Comparison of ENCODE assay signal across 32 cellular contexts in the genomic region with DNA sequence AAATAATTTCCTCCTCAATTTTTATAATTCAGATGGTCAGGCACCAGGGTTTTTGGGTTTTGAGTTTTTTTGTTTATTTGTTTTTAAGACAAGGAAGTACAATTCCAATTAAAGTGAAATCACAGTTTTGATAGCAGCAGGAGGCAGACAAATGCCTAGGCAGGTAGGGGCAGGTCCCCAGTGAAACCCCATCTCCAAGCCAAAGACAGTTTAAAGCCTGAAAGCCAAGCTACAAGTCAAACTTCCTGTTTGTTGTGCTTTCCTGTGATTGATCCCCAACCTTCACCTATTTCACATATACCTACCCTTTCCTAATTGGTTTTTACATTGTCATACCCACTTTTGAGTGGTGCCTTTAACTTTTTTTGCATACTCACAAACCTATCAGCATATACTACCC.
"Had no signal": no experiment of that assay in that cellular context is flagged by ENCODE, and none has a peak within 500 bp of the region (broad histone marks: within the 10 kb centered on the region; RNA-seq: fewer than 3 reads in every experiment).

No MANE protein-coding gene starts in this region.

- H3K4me3 Mint-ChIP-seq: activated CD4-positive, alpha-beta T cell treated with anti-CD3 and anti-CD28 coated beads, Interleukin-2, amount 10 ng/mL, durations not matched to agents 24 days and 14 days; activated CD8-positive, alpha-beta T cell treated with anti-CD3 and anti-CD28 coated beads for 36 hours; activated naive CD4-positive, alpha-beta T cell treated with anti-CD3 and anti-CD28 coated beads, Interleukin-2, amount 50 U/mL, for 24 hours; activated naive CD8-positive, alpha-beta T cell treated with anti-CD3 and anti-CD28 coated beads, Interleukin-2, amount 10 ng/mL, durations not matched to agents 7 days and 5 days had no signal

- H3K27ac ChIP-seq: ascending aorta, SK-N-MC, WERI-Rb-1 had no signal

- H3K9me3 Mint-ChIP-seq: activated CD4-positive, alpha-beta T cell treated with anti-CD3 and anti-CD28 coated beads, Interleukin-2, amount 10 ng/mL, durations not matched to agents 24 days and 14 days; activated CD8-positive, alpha-beta T cell treated with anti-CD3 and anti-CD28 coated beads for 36 hours; activated naive CD4-positive, alpha-beta T cell treated with anti-CD3 and anti-CD28 coated beads, Interleukin-2, amount 50 U/mL, for 24 hours; activated T-helper 2 cell treated with anti-CD3 and anti-CD28 coated beads, Interferon-gamma antibody, Interleukin-2, Interleukin-4, amounts not matched to agents 10 μg/mL and 5 μg/mL and 100 μg/mL, durations not matched to agents 14 hours and 24 hours and 36 hours had no signal

- H3K36me3 Mint-ChIP-seq: activated naive CD4-positive, alpha-beta T cell treated with anti-CD3 and anti-CD28 coated beads, Interleukin-2, amount 50 U/mL, for 24 hours; activated naive CD8-positive, alpha-beta T cell treated with anti-CD3 and anti-CD28 coated beads, Interleukin-2, amount 10 ng/mL, durations not matched to agents 7 days and 5 days had no signal

- H3K27me3 ChIP-seq: ascending aorta had no signal

- H3K4me3 ChIP-seq: ascending aorta, SK-N-MC had no signal

- H3K36me3 ChIP-seq: ascending aorta, WERI-Rb-1 had no signal

- H3K4me1 Mint-ChIP-seq: activated CD4-positive, alpha-beta T cell treated with anti-CD3 and anti-CD28 coated beads, Interleukin-2, amount 10 ng/mL, durations not matched to agents 24 days and 14 days; activated naive CD4-positive, alpha-beta T cell treated with anti-CD3 and anti-CD28 coated beads, Interleukin-2, amount 50 U/mL, for 24 hours; activated naive CD8-positive, alpha-beta T cell treated with anti-CD3 and anti-CD28 coated beads, Interleukin-2, amount 10 ng/mL, durations not matched to agents 7 days and 5 days had no signal

- H3K9me3 ChIP-seq: ascending aorta had no signal

- H3K27ac Mint-ChIP-seq: activated CD4-positive, alpha-beta T cell treated with anti-CD3 and anti-CD28 coated beads, Interleukin-2, amount 10 ng/mL, durations not matched to agents 24 days and 14 days; activated CD8-positive, alpha-beta T cell treated with anti-CD3 and anti-CD28 coated beads for 36 hours; activated naive CD4-positive, alpha-beta T cell treated with anti-CD3 and anti-CD28 coated beads, Interleukin-2, amount 50 U/mL, for 24 hours; activated naive CD8-positive, alpha-beta T cell treated with anti-CD3 and anti-CD28 coated beads, Interleukin-2, amount 10 ng/mL, durations not matched to agents 7 days and 5 days; activated T-helper 2 cell treated with anti-CD3 and anti-CD28 coated beads, Interferon-gamma antibody, Interleukin-2, Interleukin-4, amounts not matched to agents 10 μg/mL and 5 μg/mL and 100 μg/mL, durations not matched to agents 14 hours and 24 hours and 36 hours had no signal

- ATAC-seq: activated CD8-positive, alpha-beta T cell treated with anti-CD3 and anti-CD28 coated beads for 36 hours had no signal

- DNase-seq: activated CD4-positive, alpha-beta T cell treated with anti-CD3 and anti-CD28 coated beads for 1 hour; activated CD4-positive, alpha-beta T cell treated with anti-CD3 and anti-CD28 coated beads, Interleukin-2, amount 10 ng/mL, durations not matched to agents 24 days and 14 days; activated CD4-positive, alpha-beta T cell treated with anti-CD3 and anti-CD28 coated beads, Interleukin-2, amount 50 U/mL, for 4 hours; activated CD4-positive, CD25-positive, alpha-beta regulatory T cell; activated CD8-positive, alpha-beta T cell treated with anti-CD3 and anti-CD28 coated beads for 36 hours; activated gamma-delta T cell; activated naive CD4-positive, alpha-beta T cell treated with Interleukin-2 at 50 U/mL for 16 hours; activated naive CD8-positive, alpha-beta T cell treated with anti-CD3 and anti-CD28 coated beads, Interleukin-2, amount 10 ng/mL, durations not matched to agents 7 days and 5 days; activated T-cell treated with anti-CD3 and anti-CD28 coated beads, Interleukin-2, amount 50 U/mL, for 1 hour; amygdala; Kasumi-1; KG1; MM.1S; MV-4-11; NCI-H1092; NCI-H1417; NCI-H146; NCI-H187; NCI-H2029 treated with DMSO at 0.1 percent for 48 hours; NCI-H2107; NCI-H2171; NCI-H510A; NCI-H526; NCI-H748 treated with DMSO at 0.1 percent for 48 hours; OCI-M1; Right ventricle myocardium superior; T1000 had no signal

- H3K4me1 ChIP-seq: ascending aorta had no signal
